In the genomic region with DNA sequence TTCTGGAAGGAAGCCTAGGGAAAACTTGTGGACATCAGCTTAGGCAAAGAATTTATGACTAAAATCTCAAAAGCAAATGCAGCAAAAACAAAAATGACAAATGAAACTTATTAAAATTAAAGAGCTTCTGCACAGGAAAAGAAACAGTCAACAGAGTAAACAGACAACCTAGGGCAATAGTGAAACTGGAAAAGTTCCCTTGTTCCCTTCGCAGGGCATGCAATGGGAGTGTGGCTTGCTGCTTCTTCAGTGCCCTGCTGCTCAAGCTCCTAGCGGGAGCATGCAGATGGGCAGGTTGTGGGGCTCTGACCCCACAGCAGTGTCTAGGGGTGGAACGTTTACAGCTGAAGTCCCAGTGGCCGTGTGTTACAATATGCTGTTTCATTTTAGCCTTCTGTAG, we compare ENCODE assay signal across 23 cellular contexts.
A peak's percentile ranks its signal among the peaks of the same experiment; 100 is the strongest.
DNase-seq lines count a peak whose midpoint lies in the region; ATAC-seq and TF ChIP-seq lines count a peak whose summit lies in the region.
"Had no signal": no experiment of that assay in that cellular context is flagged by ENCODE, and none has a peak within 500 bp of the region (broad histone marks: within the 10 kb centered on the region; RNA-seq: fewer than 3 reads in every experiment).

No MANE protein-coding gene starts in this region.

- H4K91ac ChIP-seq in mesenchymal stem cell (ENCODE audit: low read length) = no peak overlapping the region

- H2BK12ac ChIP-seq in mesenchymal stem cell (ENCODE audit: low read length in 2 of 2) = no peak overlapping the region

- H3K4me2 ChIP-seq in mesenchymal stem cell (ENCODE audit: low read length, poor library complexity, severe bottlenecking) = no peak overlapping the region

- no peaks in the 10 kb centered on the region for H3K4me1 Mint-ChIP-seq in stimulated activated naive CD8-positive, alpha-beta T cell treated with anti-CD3 and anti-CD28 coated beads, Interleukin-15, amount 100 ng/mL, for 72 hours
- no peaks in the 10 kb centered on the region for H3K4me1 Mint-ChIP-seq in activated naive CD4-positive, alpha-beta T cell treated with anti-CD3 and anti-CD28 coated beads for 36 hours (ENCODE audit: low read depth)

- H3K18ac ChIP-seq in mesenchymal stem cell (ENCODE audit: low read depth in 1 of 2, low read length in 2 of 2) = no peak overlapping the region

- no peak overlapping the region for H2BK120ac ChIP-seq in mesenchymal stem cell (ENCODE audit: low read depth, low read length)

- H3K27me3 ChIP-seq in RWPE2 (ENCODE audit: insufficient read depth, poor library complexity, severe bottlenecking) (no peaks in the 10 kb centered on the region), mesenchymal stem cell (ENCODE audit: control insufficient read depth in 1 of 2, insufficient read depth in 1 of 2, low read length in 2 of 2) (no peaks in the 10 kb centered on the region)
- H3K27me3 ChIP-seq: MG63, Peyer's patch, SJSA1 had no signal

- H3K36me3 Mint-ChIP-seq in activated naive CD4-positive, alpha-beta T cell treated with anti-CD3 and anti-CD28 coated beads for 36 hours (ENCODE audit: low read depth) = no peaks in the 10 kb centered on the region
- H3K36me3 Mint-ChIP-seq: CD8-positive, alpha-beta T cell had no signal

- no peak overlapping the region for H2AFZ ChIP-seq in mesenchymal stem cell (ENCODE audit: low read depth, low read length)
- H2AFZ ChIP-seq: GM23248 had no signal

- H3K27me3 Mint-ChIP-seq in stimulated activated naive CD8-positive, alpha-beta T cell treated with anti-CD3 and anti-CD28 coated beads, Interleukin-15, amount 100 ng/mL, for 72 hours = no peaks in the 10 kb centered on the region
- no peaks in the 10 kb centered on the region for H3K27me3 Mint-ChIP-seq in activated naive CD4-positive, alpha-beta T cell treated with anti-CD3 and anti-CD28 coated beads for 36 hours (ENCODE audit: low read depth)

- H3K27ac Mint-ChIP-seq in stimulated activated naive CD8-positive, alpha-beta T cell treated with anti-CD3 and anti-CD28 coated beads, Interleukin-15, amount 100 ng/mL, for 72 hours = peak overlapping the region in 1 of 2 donors; percentile 72
- H3K27ac Mint-ChIP-seq in activated naive CD4-positive, alpha-beta T cell treated with anti-CD3 and anti-CD28 coated beads for 36 hours = no peak overlapping the region
- H3K27ac Mint-ChIP-seq: CD8-positive, alpha-beta T cell had no signal

- no peak overlapping the region for H3K4me3 Mint-ChIP-seq in stimulated activated naive CD8-positive, alpha-beta T cell treated with anti-CD3 and anti-CD28 coated beads, Interleukin-15, amount 100 ng/mL, for 72 hours
- no peak overlapping the region for H3K4me3 Mint-ChIP-seq in activated naive CD4-positive, alpha-beta T cell treated with anti-CD3 and anti-CD28 coated beads for 36 hours
- H3K4me3 Mint-ChIP-seq: CD8-positive, alpha-beta T cell had no signal

- H2BK15ac ChIP-seq in mesenchymal stem cell (ENCODE audit: low read depth, poor library complexity, severe bottlenecking) = no peak overlapping the region

- no peak overlapping the region for H3K14ac ChIP-seq in mesenchymal stem cell (ENCODE audit: low read length in 2 of 2)

- DNase-seq in stimulated activated naive CD8-positive, alpha-beta T cell treated with anti-CD3 and anti-CD28 coated beads, Interleukin-15, amount 100 ng/mL, for 72 hours = no peak
- DNase-seq in stimulated activated naive CD8-positive, alpha-beta T cell treated with anti-CD3 and anti-CD28 coated beads, Interleukin-15, Interleukin-2, amounts not matched to agents 100 U/mL and 50 U/mL, for 24 hours = no peak
- no peak for DNase-seq in RWPE2 (ENCODE audit: low spot score)
- no peak for DNase-seq in left lobe of liver (ENCODE audit: low spot score)
- DNase-seq in mesenchymal stem cell = no peak
- DNase-seq in activated naive CD4-positive, alpha-beta T cell treated with anti-CD3 and anti-CD28 coated beads for 36 hours = no peak
- DNase-seq in NCI-H2081 treated with DMSO at 0.1 percent for 48 hours (lab: John Stamatoyannopoulos, UW) = no peak
- DNase-seq: AML-193; C1 segment of cervical spinal cord; CD8-positive, alpha-beta T cell; GM23248; HCEC 1CT; Kasumi-1; MG63; NCI-H1092; NCI-H1436; NCI-H187 treated with DMSO at 0.1 percent for 48 hours; NCI-H2171; NCI-H526; Peyer's patch had no signal

- H2AK5ac ChIP-seq in mesenchymal stem cell (ENCODE audit: low read length, severe bottlenecking) = no peak overlapping the region

- H4K8ac ChIP-seq in mesenchymal stem cell (ENCODE audit: low read length) = no peak overlapping the region

- no peak overlapping the region for H3K4ac ChIP-seq in mesenchymal stem cell (ENCODE audit: low read depth in 1 of 2, low read length in 2 of 2)

- peak; percentile 26 for ATAC-seq in stimulated activated naive CD8-positive, alpha-beta T cell treated with anti-CD3 and anti-CD28 coated beads, Interleukin-15, amount 100 ng/mL, for 72 hours
- no peak for ATAC-seq in stimulated activated naive CD8-positive, alpha-beta T cell treated with anti-CD3 and anti-CD28 coated beads, Interleukin-15, Interleukin-2, amounts not matched to agents 100 U/mL and 50 U/mL, for 24 hours
- ATAC-seq in RWPE2 (ENCODE audit: low read depth) (peak; percentile 27; the same call in 1 of the 3 replicates), left lobe of liver (peak; percentile 61), GM18868 (IDR thresholded peaks at IDR 0.05; ENCODE audit: unreplicated experiment) (no peak)
- ATAC-seq: CD8-positive, alpha-beta T cell; Right ventricle myocardium inferior had no signal

- intact Hi-C loops in activated naive CD4-positive, alpha-beta T cell treated with anti-CD3 and anti-CD28 coated beads for 36 hours (cut with micrococcal nuclease) = no loop called here

- H3K4me1 ChIP-seq in RWPE2 (ENCODE audit: insufficient read depth, poor library complexity, severe bottlenecking) (no peaks in the 10 kb centered on the region), mesenchymal stem cell (ENCODE audit: control insufficient read depth, insufficient read depth, low read depth, low read length) (no peaks in the 10 kb centered on the region)
- H3K4me1 ChIP-seq: Peyer's patch, SJSA1 had no signal

- no peak overlapping the region for H3K23ac ChIP-seq in mesenchymal stem cell (ENCODE audit: low read length in 2 of 2)

- H3K9me3 Mint-ChIP-seq in stimulated activated naive CD8-positive, alpha-beta T cell treated with anti-CD3 and anti-CD28 coated beads, Interleukin-15, amount 100 ng/mL, for 72 hours = no peaks in the 10 kb centered on the region
- H3K9me3 Mint-ChIP-seq in activated naive CD4-positive, alpha-beta T cell treated with anti-CD3 and anti-CD28 coated beads for 36 hours = no peaks in the 10 kb centered on the region
- H3K9me3 Mint-ChIP-seq: CD8-positive, alpha-beta T cell had no signal

- H3K36me3 ChIP-seq in RWPE2 (ENCODE audit: low read depth) (no peaks in the 10 kb centered on the region), mesenchymal stem cell (ENCODE audit: control insufficient read depth in 1 of 2, insufficient read depth in 2 of 2, low read depth in 1 of 2, low read length in 2 of 2) (no peaks in the 10 kb centered on the region)
- H3K36me3 ChIP-seq: MG63, Peyer's patch, SJSA1 had no signal

- H3K9me3 ChIP-seq in RWPE2 (ENCODE audit: severe bottlenecking) (no peaks in the 10 kb centered on the region), mesenchymal stem cell (ENCODE audit: control insufficient read depth, low read length) (no peaks in the 10 kb centered on the region)
- H3K9me3 ChIP-seq: MG63, Peyer's patch, SJSA1 had no signal

- no peak overlapping the region for H2BK5ac ChIP-seq in mesenchymal stem cell (ENCODE audit: low read depth, low read length, poor library complexity, severe bottlenecking)

- H3K9ac ChIP-seq in mesenchymal stem cell (ENCODE audit: low read length) = no peak overlapping the region
- H3K9ac ChIP-seq: GM23248 had no signal

- H3K4me3 ChIP-seq in RWPE2 (ENCODE audit: severe bottlenecking) (no peak overlapping the region), mesenchymal stem cell (ENCODE audit: insufficient read depth in 1 of 2, low read depth in 1 of 2, low read length in 2 of 2) (peak overlapping the region in 1 of 2 experiments; percentile 67)
- H3K4me3 ChIP-seq: GM23248, MG63, Peyer's patch, SJSA1 had no signal

- H3K79me1 ChIP-seq in mesenchymal stem cell (replicated peaks; ENCODE audit: low read length, poor library complexity, severe bottlenecking) = no peaks in the 10 kb centered on the region

- H3K27ac ChIP-seq in RWPE2 (ENCODE audit: poor library complexity, severe bottlenecking) = no peak overlapping the region
- no peak overlapping the region for H3K27ac ChIP-seq in mesenchymal stem cell (ENCODE audit: low read length, poor library complexity, severe bottlenecking)
- H3K27ac ChIP-seq: GM23248, Peyer's patch, SJSA1 had no signal

- no peak for TF ChIP-seq CTCF in RWPE2 (IDR thresholded peaks at IDR 0.05; ENCODE audit: poor library complexity, severe bottlenecking)

- CTCF ChIA-PET in activated naive CD4-positive, alpha-beta T cell treated with anti-CD3 and anti-CD28 coated beads for 36 hours (lab: Charles Lee) = no interaction called here

- WGBS in mesenchymal stem cell = 50% methylated on average over 4 of the region's 4 CpGs

Comparison
In these comparisons a context has a peak if more than half of its experiments do, and no peak if none do; other contexts are left out.
1. ATAC-seq: peak in stimulated activated naive CD8-positive, alpha-beta T cell treated with anti-CD3 and anti-CD28 coated beads, Interleukin-15, amount 100 ng/mL, for 72 hours (single experiment), RWPE2 (single experiment) and left lobe of liver (single experiment); none in stimulated activated naive CD8-positive, alpha-beta T cell treated with anti-CD3 and anti-CD28 coated beads, Interleukin-15, Interleukin-2, amounts not matched to agents 100 U/mL and 50 U/mL, for 24 hours (single experiment) and GM18868 (single experiment).